In the genomic region with DNA sequence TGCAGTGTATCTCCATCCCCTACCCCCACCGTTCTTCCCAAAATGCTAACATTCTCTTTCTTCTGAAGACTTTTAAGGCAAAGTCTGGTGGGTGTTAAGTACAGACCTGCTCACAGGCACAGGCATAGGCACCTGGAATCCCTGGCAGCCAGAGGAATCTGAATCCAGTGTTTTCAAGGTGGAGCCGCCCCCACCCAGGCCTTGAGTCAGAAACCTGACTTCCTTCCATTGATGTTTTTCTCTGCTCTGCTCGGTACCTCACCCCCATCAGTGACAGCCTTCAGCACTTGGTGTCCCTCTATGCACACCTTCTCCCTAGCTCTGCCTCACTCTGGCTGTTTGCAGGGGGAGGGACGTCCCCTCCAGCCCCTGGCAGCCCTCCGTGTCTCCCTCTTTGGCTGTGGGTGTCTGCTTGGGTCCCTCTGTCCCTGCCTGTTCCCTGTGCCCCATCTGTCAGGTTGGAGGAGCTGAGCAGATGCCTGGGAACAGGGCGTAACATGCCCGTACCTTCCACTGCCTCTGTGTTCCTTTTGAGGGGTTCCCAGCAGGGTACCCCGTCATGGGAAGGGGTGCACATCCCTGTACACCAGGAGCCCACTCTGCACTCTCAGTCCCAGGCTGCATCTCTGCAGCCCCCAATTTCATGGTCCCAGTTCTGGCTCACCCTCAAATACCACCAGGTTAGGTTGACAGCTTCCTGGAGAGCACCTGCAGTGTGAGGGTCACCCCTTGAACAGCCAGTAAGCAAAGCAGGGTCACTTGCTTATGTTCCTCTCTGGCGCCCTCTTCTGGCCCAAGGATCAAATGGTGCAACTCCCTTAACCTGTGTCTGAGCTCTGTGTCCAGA, we compare ENCODE assay signal across 8 cellular contexts. TPM values are rescaled to one million over a fixed set of nuclear protein-coding genes. Genes with fewer than 3 reads are reported as not detected.
DNase-seq lines count a peak whose midpoint lies in the region; ATAC-seq lines count a peak whose summit lies in the region.

No MANE protein-coding gene starts in this region.

- no peak overlapping the region for H2BK15ac ChIP-seq in neuronal stem cell (ENCODE audit: low read length)

- DNase-seq in ELR (ENCODE audit: low read depth), result peak; percentile 90
- DNase-seq in KBM-7, result peak; percentile 62
- DNase-seq in RKO (ENCODE audit: low spot score), result peak; percentile 81
- DNase-seq in activated T-cell treated with anti-CD3 and anti-CD28 coated beads, Interleukin-2, amount 50 U/mL, for 4 hours, result peak; percentile 79
- peak; percentile 82 for DNase-seq in fibroblast of peridontal ligament (ENCODE audit: extremely low read depth)
- peak; percentile 86 for DNase-seq in neuronal stem cell (ENCODE audit: low spot score)
- DNase-seq in superior temporal gyrus (ENCODE audit: extremely low spot score), result peak; percentile 80
- no peak for DNase-seq in OCI-M2 (lab: John Stamatoyannopoulos, UW; ENCODE audit: unreplicated experiment)

- H3K9me3 Mint-ChIP-seq in activated T-cell treated with anti-CD3 and anti-CD28 coated beads, Interleukin-2, amount 50 U/mL, for 4 hours, result no peaks in the 10 kb centered on the region

- no peak overlapping the region for H2AFZ ChIP-seq in neuronal stem cell (ENCODE audit: low read length)

- H3K4me1 ChIP-seq in neuronal stem cell (ENCODE audit: control insufficient read depth in 2 of 2, insufficient read depth in 1 of 2, low read depth in 1 of 2, low read length in 2 of 2), result peaks cover 1 to 2% of the 10 kb centered on the region in 2 donors

- no peak overlapping the region for H3K4ac ChIP-seq in neuronal stem cell (ENCODE audit: low read length)

- H3K79me1 ChIP-seq in neuronal stem cell (ENCODE audit: low read depth, low read length), result peaks cover 2% of the 10 kb centered on the region

- no peak overlapping the region for H3K4me2 ChIP-seq in neuronal stem cell (ENCODE audit: insufficient read depth, low read length, poor library complexity, severe bottlenecking)

- no peak overlapping the region for H2BK12ac ChIP-seq in neuronal stem cell (ENCODE audit: low read length)

- H3K14ac ChIP-seq in neuronal stem cell (ENCODE audit: low read length), result peak overlapping the region; percentile 25

- peak; percentile 66 for ATAC-seq in activated T-cell treated with anti-CD3 and anti-CD28 coated beads, Interleukin-2, amount 50 U/mL, for 4 hours

- no CpG with 5 or more reads among the region's 9 CpGs for WGBS in neuronal stem cell (ENCODE audit: extremely low coverage in 2 of 2, insufficient read length in 2 of 2, insufficient replicate concordance in 1 of 2), 2 donors

- H4K91ac ChIP-seq in neuronal stem cell (ENCODE audit: low read depth, low read length, poor library complexity), result no peak overlapping the region

- H3K9me3 ChIP-seq in neuronal stem cell (replicated peaks in 1 of 2; ENCODE audit: control insufficient read depth in 2 of 2, insufficient read depth in 1 of 2, low read depth in 1 of 2, low read length in 2 of 2), result no peaks in the 10 kb centered on the region

- no peak overlapping the region for H3K4me3 Mint-ChIP-seq in activated T-cell treated with anti-CD3 and anti-CD28 coated beads, Interleukin-2, amount 50 U/mL, for 4 hours

- H3K18ac ChIP-seq in neuronal stem cell (ENCODE audit: low read length), result peak overlapping the region; percentile 35

- H3K23ac ChIP-seq in neuronal stem cell (ENCODE audit: low read depth, low read length, poor library complexity), result no peak overlapping the region

- H4K8ac ChIP-seq in neuronal stem cell (ENCODE audit: low read depth, low read length), result no peak overlapping the region

- in situ Hi-C loops in KBM-7 (cut with MboI; ENCODE audit: low pct_unique_long_range_greater_than_20kb, low sequenced_read_pairs), result loop anchor here (10.0 kb wide), 1 partner anchor 151 kb away; a partner anchor contains a TSS

- peaks cover 23 to 55% of the 10 kb centered on the region in 2 donors for H3K36me3 ChIP-seq in neuronal stem cell (replicated peaks in 1 of 2; ENCODE audit: control insufficient read depth in 2 of 2, insufficient read depth in 2 of 2, low read length in 2 of 2)

- H3K27me3 ChIP-seq in neuronal stem cell (ENCODE audit: control insufficient read depth in 3 of 3, insufficient read depth in 3 of 3, low read depth in 1 of 3, low read length in 3 of 3), result no peaks in the 10 kb centered on the region

- no peak overlapping the region for H2AK5ac ChIP-seq in neuronal stem cell (ENCODE audit: low read depth, low read length)

- H2BK120ac ChIP-seq in neuronal stem cell (ENCODE audit: low read depth, low read length), result no peak overlapping the region

- H3K4me1 Mint-ChIP-seq in activated T-cell treated with anti-CD3 and anti-CD28 coated beads, Interleukin-2, amount 50 U/mL, for 4 hours (ENCODE audit: low read depth), result peaks cover 29% of the 10 kb centered on the region

- peaks cover 12% of the 10 kb centered on the region for H3K36me3 Mint-ChIP-seq in activated T-cell treated with anti-CD3 and anti-CD28 coated beads, Interleukin-2, amount 50 U/mL, for 4 hours (ENCODE audit: insufficient read depth)

- H3K27me3 Mint-ChIP-seq in activated T-cell treated with anti-CD3 and anti-CD28 coated beads, Interleukin-2, amount 50 U/mL, for 4 hours (ENCODE audit: low read depth), result no peaks in the 10 kb centered on the region

- H3K9ac ChIP-seq in neuronal stem cell (ENCODE audit: low read depth, low read length, poor library complexity), result peak overlapping the region; percentile 7

- H3K27ac ChIP-seq in neuronal stem cell (replicated peaks; ENCODE audit: low read length), result no peak overlapping the region

- no peak overlapping the region for H2BK5ac ChIP-seq in neuronal stem cell (ENCODE audit: low read length)

- peak overlapping the region in 1 of 2 donors; percentile 13 for H3K4me3 ChIP-seq in neuronal stem cell (ENCODE audit: low read length in 2 of 2)

RNA-seq across cellular contexts. Expression of a gene that starts 6.7 kb away (rescaled TPM):
- total RNA-seq in activated T-cell treated with anti-CD3 and anti-CD28 coated beads, Interleukin-2, amount 50 U/mL, for 4 hours, result 10 to 100 TPM; 60.6 to 61.8 (median 61.6) TPM
- polyA plus RNA-seq in neuronal stem cell (2013, experiment 1 of 2), result 9.2 TPM
- polyA plus RNA-seq in neuronal stem cell (2013, experiment 2 of 2), result 9.4 TPM

RNA-seq across cellular contexts. Expression of a gene that starts 7.1 kb away (rescaled TPM):
- total RNA-seq in activated T-cell treated with anti-CD3 and anti-CD28 coated beads, Interleukin-2, amount 50 U/mL, for 4 hours, result 10 to 100 TPM; 16.4 to 19.2 (median 17.4) TPM
- 28.2 TPM for polyA plus RNA-seq in neuronal stem cell (2013, experiment 1 of 2)
- polyA plus RNA-seq in neuronal stem cell (2013, experiment 2 of 2), result 29.4 TPM

RNA-seq across cellular contexts. Expression of a gene that starts 8.9 kb away (rescaled TPM):
- total RNA-seq in activated T-cell treated with anti-CD3 and anti-CD28 coated beads, Interleukin-2, amount 50 U/mL, for 4 hours, result 1 to 10 TPM in 1 of 3 donors, under 1 TPM in 2; 0.55 to 1.3 (median 0.76) TPM
- 0.25 TPM for polyA plus RNA-seq in neuronal stem cell (2013, experiment 1 of 2)
- 0.24 TPM for polyA plus RNA-seq in neuronal stem cell (2013, experiment 2 of 2)
